26 cellular contexts compared by ENCODE assay signal in the genomic region with DNA sequence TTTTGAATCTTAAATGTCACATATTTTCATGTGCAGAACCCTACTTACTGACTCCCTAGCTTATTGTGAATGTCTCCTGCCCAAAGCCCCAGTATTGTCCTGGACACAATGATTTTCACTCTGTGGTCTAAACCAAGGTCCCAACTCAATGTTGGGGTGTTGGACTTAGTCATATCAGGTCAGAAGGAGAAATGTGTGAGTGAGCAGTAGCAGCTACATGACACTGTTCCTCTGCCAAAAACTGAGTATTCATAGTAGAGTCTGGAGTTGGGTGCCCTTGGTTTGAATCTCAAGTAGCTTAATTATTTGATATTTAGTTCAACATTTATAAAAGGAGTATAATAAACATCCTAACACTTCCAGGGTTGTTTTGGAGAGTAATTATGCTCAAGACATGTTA.
"Had no signal": no experiment of that assay in that cellular context is flagged by ENCODE, and none has a peak within 500 bp of the region (broad histone marks: within the 10 kb centered on the region; RNA-seq: fewer than 3 reads in every experiment).

No MANE protein-coding gene starts in this region.

- H3K4me3 Mint-ChIP-seq: dendritic cell treated with granulocyte-macrophage colony-stimulating factor and Interleukin-4, amounts not matched to agents 40 ng/mL and 50 ng/mL, for 4 days; effector memory CD8-positive, alpha-beta T cell; endodermal cell; immature natural killer cell; memory B cell had no signal

- H3K27me3 ChIP-seq: colonic mucosa, esophagus squamous epithelium, gastrocnemius medialis, hepatocyte, left lung had no signal

- H3K27me3 Mint-ChIP-seq: dendritic cell treated with granulocyte-macrophage colony-stimulating factor and Interleukin-4, amounts not matched to agents 40 ng/mL and 50 ng/mL, for 4 days; effector memory CD8-positive, alpha-beta T cell; memory B cell had no signal

- H2AFZ ChIP-seq: hepatocyte had no signal

- H3K36me3 Mint-ChIP-seq: immature natural killer cell, memory B cell had no signal

- H3K36me3 ChIP-seq: colonic mucosa, esophagus squamous epithelium, gastrocnemius medialis, left lung, lower lobe of right lung had no signal

- H3K9me3 Mint-ChIP-seq: endodermal cell had no signal

- DNase-seq: colonic mucosa; cortex of kidney; effector CD8-positive, alpha-beta T cell; effector memory CD8-positive, alpha-beta T cell; endodermal cell; erythroblast; esophagus squamous epithelium; foreskin fibroblast; foreskin melanocyte; gastrocnemius medialis; glutamatergic neuron; head of caudate nucleus; hypothalamus; immature natural killer cell; islet precursor cell; kidney; kidney glomerular epithelial cell; left lung; lower lobe of right lung; mesendoderm; midbrain had no signal

- H3K79me2 ChIP-seq: hepatocyte had no signal

- H3K4me3 ChIP-seq: colonic mucosa, esophagus squamous epithelium, gastrocnemius medialis, hepatocyte, left lung, lower lobe of right lung had no signal

- H3K27ac Mint-ChIP-seq: dendritic cell treated with granulocyte-macrophage colony-stimulating factor and Interleukin-4, amounts not matched to agents 40 ng/mL and 50 ng/mL, for 4 days; effector memory CD8-positive, alpha-beta T cell; endodermal cell; immature natural killer cell; memory B cell had no signal

- H3K4me2 ChIP-seq: hepatocyte had no signal

- ATAC-seq: effector memory CD8-positive, alpha-beta T cell; esophagus mucosa; gastrocnemius medialis; left lung; lower lobe of right lung had no signal

- H3K27ac ChIP-seq: colonic mucosa, epithelial cell of prostate, esophagus squamous epithelium, gastrocnemius medialis, hepatocyte, left lung, lower lobe of right lung had no signal

- H3K4me1 Mint-ChIP-seq: immature natural killer cell, memory B cell had no signal

- H3K9me3 ChIP-seq: colonic mucosa, esophagus squamous epithelium, gastrocnemius medialis, left lung, lower lobe of right lung had no signal

- H3K4me1 ChIP-seq: colonic mucosa, esophagus squamous epithelium, gastrocnemius medialis, left lung, lower lobe of right lung had no signal
